7 cellular contexts compared by ENCODE assay signal in the genomic region with DNA sequence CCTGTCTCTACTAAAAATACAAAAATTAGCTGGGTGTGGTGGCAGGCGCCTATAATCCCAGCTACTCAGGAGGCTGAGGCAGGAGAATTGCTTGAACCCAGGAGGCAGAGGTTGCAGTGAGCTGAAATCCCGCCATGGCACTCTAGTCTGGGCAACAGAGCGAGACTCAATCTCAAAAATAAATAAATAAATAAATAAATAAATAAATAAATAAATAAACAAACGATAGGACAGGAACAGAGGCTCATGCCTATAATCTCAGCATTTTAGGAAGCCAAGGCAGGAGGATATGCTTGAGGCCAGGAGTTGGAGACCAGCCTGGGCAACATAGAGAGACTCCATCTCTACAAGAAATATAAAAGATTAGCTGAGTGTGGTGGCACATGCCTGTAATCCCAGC. TPM values are rescaled to one million over a fixed set of nuclear protein-coding genes. Genes with fewer than 3 reads are reported as not detected.
"Had no signal": no experiment of that assay in that cellular context is flagged by ENCODE, and none has a peak within 500 bp of the region (broad histone marks: within the 10 kb centered on the region; RNA-seq: fewer than 3 reads in every experiment).

No MANE protein-coding gene starts in this region.

RNA-seq across cellular contexts. Expression of gene RTP3, which starts 24.4 kb away (rescaled TPM):
- total RNA-seq: GM23248, GM23338, H1, H9, HFFc6 had no signal
- polyA plus RNA-seq: GM23248 had no signal

RNA-seq across cellular contexts. Expression of gene LTF, which starts 57.5 kb away (rescaled TPM):
- total RNA-seq: GM23248, H4, H7, H9 had no signal
- polyA plus RNA-seq: GM23248 had no signal
